ENCODE assay signal across 8 cellular contexts in genomic region chr3:179046497-179047353, GRCh38. TPM values are rescaled to one million over a fixed set of nuclear protein-coding genes. Genes with fewer than 3 reads are reported as not detected.
DNase-seq lines count a peak whose midpoint lies in the region; ATAC-seq and TF ChIP-seq lines count a peak whose summit lies in the region.

No MANE protein-coding gene starts in this region.

- H3K27ac Mint-ChIP-seq in activated CD8-positive, alpha-beta T cell treated with anti-CD3 and anti-CD28 coated beads for 36 hours = peak overlapping the region; percentile 10
- H3K27ac Mint-ChIP-seq in activated CD8-positive, alpha-beta T cell treated with anti-CD3 and anti-CD28 coated beads, Interleukin-2, amount 10 ng/mL, durations not matched to agents 7 days and 5 days = no peak overlapping the region
- peak overlapping the region; percentile 87 for H3K27ac Mint-ChIP-seq in stimulated activated memory B cell treated with anti-CD40 and anti-IgM and Interleukin-4, amounts not matched to agents 10 μg/mL and 1 μg/mL and 100 μg/mL, for 72 hours

- no peak for DNase-seq in activated CD8-positive, alpha-beta T cell treated with anti-CD3 and anti-CD28 coated beads for 36 hours
- DNase-seq in activated CD8-positive, alpha-beta T cell treated with anti-CD3 and anti-CD28 coated beads, Interleukin-2, amount 10 ng/mL, durations not matched to agents 7 days and 5 days = no peak
- DNase-seq in SHP77 (lab: John Stamatoyannopoulos, UW) (peak; percentile 66 to 68), kidney glomerular epithelial cell (lab: John Stamatoyannopoulos, UW) (no peak), SIG-M5 (lab: John Stamatoyannopoulos, UW) (no peak)
- DNase-seq in activated CD4-positive, alpha-beta T cell treated with anti-CD3 and anti-CD28 coated beads, Interleukin-2, amount 50 U/mL, for 48 hours = no peak

- H3K27me3 Mint-ChIP-seq in activated CD8-positive, alpha-beta T cell treated with anti-CD3 and anti-CD28 coated beads for 36 hours = no peaks in the 10 kb centered on the region
- no peaks in the 10 kb centered on the region for H3K27me3 Mint-ChIP-seq in activated CD8-positive, alpha-beta T cell treated with anti-CD3 and anti-CD28 coated beads, Interleukin-2, amount 10 ng/mL, durations not matched to agents 7 days and 5 days (ENCODE audit: low read depth)
- no peaks in the 10 kb centered on the region for H3K27me3 Mint-ChIP-seq in stimulated activated memory B cell treated with anti-CD40 and anti-IgM and Interleukin-4, amounts not matched to agents 10 μg/mL and 1 μg/mL and 100 μg/mL, for 72 hours

- no peak overlapping the region for H3K4me3 Mint-ChIP-seq in activated CD8-positive, alpha-beta T cell treated with anti-CD3 and anti-CD28 coated beads for 36 hours
- H3K4me3 Mint-ChIP-seq in activated CD8-positive, alpha-beta T cell treated with anti-CD3 and anti-CD28 coated beads, Interleukin-2, amount 10 ng/mL, durations not matched to agents 7 days and 5 days = no peak overlapping the region
- peak overlapping the region; percentile 74 for H3K4me3 Mint-ChIP-seq in stimulated activated memory B cell treated with anti-CD40 and anti-IgM and Interleukin-4, amounts not matched to agents 10 μg/mL and 1 μg/mL and 100 μg/mL, for 72 hours

- peaks cover 34% of the 10 kb centered on the region for H3K4me1 Mint-ChIP-seq in activated CD8-positive, alpha-beta T cell treated with anti-CD3 and anti-CD28 coated beads for 36 hours (ENCODE audit: low read depth)
- peaks cover 17% of the 10 kb centered on the region for H3K4me1 Mint-ChIP-seq in activated CD8-positive, alpha-beta T cell treated with anti-CD3 and anti-CD28 coated beads, Interleukin-2, amount 10 ng/mL, durations not matched to agents 7 days and 5 days (ENCODE audit: low read depth)
- H3K4me1 Mint-ChIP-seq in stimulated activated memory B cell treated with anti-CD40 and anti-IgM and Interleukin-4, amounts not matched to agents 10 μg/mL and 1 μg/mL and 100 μg/mL, for 72 hours = peaks cover 57% of the 10 kb centered on the region

- intact Hi-C loops in activated CD8-positive, alpha-beta T cell treated with anti-CD3 and anti-CD28 coated beads for 36 hours (cut with micrococcal nuclease) = no loop called here

- peaks cover 13% of the 10 kb centered on the region for H3K9me3 Mint-ChIP-seq in activated CD8-positive, alpha-beta T cell treated with anti-CD3 and anti-CD28 coated beads for 36 hours
- no peaks in the 10 kb centered on the region for H3K9me3 Mint-ChIP-seq in activated CD8-positive, alpha-beta T cell treated with anti-CD3 and anti-CD28 coated beads, Interleukin-2, amount 10 ng/mL, durations not matched to agents 7 days and 5 days (ENCODE audit: insufficient read depth)
- H3K9me3 Mint-ChIP-seq in stimulated activated memory B cell treated with anti-CD40 and anti-IgM and Interleukin-4, amounts not matched to agents 10 μg/mL and 1 μg/mL and 100 μg/mL, for 72 hours = peaks cover 11% of the 10 kb centered on the region

- no peak for ATAC-seq in activated CD8-positive, alpha-beta T cell treated with anti-CD3 and anti-CD28 coated beads for 36 hours
- ATAC-seq in activated CD8-positive, alpha-beta T cell treated with anti-CD3 and anti-CD28 coated beads, Interleukin-2, amount 10 ng/mL, durations not matched to agents 7 days and 5 days = no peak
- peak; percentile 82 for ATAC-seq in HG02852 (IDR thresholded peaks at IDR 0.05; ENCODE audit: unreplicated experiment)
- peak; percentile 95 for ATAC-seq in stimulated activated memory B cell treated with anti-CD40 and anti-IgM and Interleukin-4, amounts not matched to agents 10 μg/mL and 1 μg/mL and 100 μg/mL, for 72 hours

- peaks cover 21% of the 10 kb centered on the region for H3K36me3 Mint-ChIP-seq in activated CD8-positive, alpha-beta T cell treated with anti-CD3 and anti-CD28 coated beads for 36 hours (ENCODE audit: low read depth)
- H3K36me3 Mint-ChIP-seq in activated CD8-positive, alpha-beta T cell treated with anti-CD3 and anti-CD28 coated beads, Interleukin-2, amount 10 ng/mL, durations not matched to agents 7 days and 5 days (ENCODE audit: low read depth) = peaks cover 39% of the 10 kb centered on the region
- peaks cover 46% of the 10 kb centered on the region for H3K36me3 Mint-ChIP-seq in stimulated activated memory B cell treated with anti-CD40 and anti-IgM and Interleukin-4, amounts not matched to agents 10 μg/mL and 1 μg/mL and 100 μg/mL, for 72 hours

- CTCF ChIA-PET in activated CD8-positive, alpha-beta T cell treated with anti-CD3 and anti-CD28 coated beads for 36 hours (lab: Charles Lee) = interaction anchor here (1.2 kb wide), 1 partner anchor 9 kb away, joined by 5 read pairs; no protein-coding TSS in a partner anchor
- CTCF ChIA-PET in activated CD8-positive, alpha-beta T cell treated with anti-CD3 and anti-CD28 coated beads, Interleukin-2, amount 10 ng/mL, durations not matched to agents 7 days and 5 days (lab: Charles Lee) = interaction anchor here (0.6 to 1.3 kb wide), 5 partner anchors 19 to 1846 kb away, joined by 3 to 5 read pairs (median 4); no protein-coding TSS in a partner anchor

- POLR2A ChIA-PET in activated CD8-positive, alpha-beta T cell treated with anti-CD3 and anti-CD28 coated beads for 36 hours (lab: Charles Lee) = no interaction called here
- POLR2A ChIA-PET in activated CD8-positive, alpha-beta T cell treated with anti-CD3 and anti-CD28 coated beads, Interleukin-2, amount 10 ng/mL, durations not matched to agents 7 days and 5 days (lab: Charles Lee) = no interaction called here

- no peak for TF ChIP-seq CTCF in activated CD8-positive, alpha-beta T cell treated with anti-CD3 and anti-CD28 coated beads for 36 hours (IDR thresholded peaks at IDR 0.05)

RNA-seq across cellular contexts. Expression of gene ZMAT3, which starts 24.9 kb away (rescaled TPM):
- 10 to 100 TPM; 14.6 to 15.9 TPM for total RNA-seq in activated CD8-positive, alpha-beta T cell treated with anti-CD3 and anti-CD28 coated beads for 36 hours
- 10 to 100 TPM; 15.9 to 17.1 TPM for total RNA-seq in activated CD8-positive, alpha-beta T cell treated with anti-CD3 and anti-CD28 coated beads, Interleukin-2, amount 10 ng/mL, durations not matched to agents 7 days and 5 days

Comparison
In these comparisons a context has a peak if more than half of its experiments do, and no peak if none do; other contexts are left out.
1. ATAC-seq: peak in HG02852 (single experiment) and stimulated activated memory B cell treated with anti-CD40 and anti-IgM and Interleukin-4, amounts not matched to agents 10 μg/mL and 1 μg/mL and 100 μg/mL, for 72 hours (single experiment); none in activated CD8-positive, alpha-beta T cell treated with anti-CD3 and anti-CD28 coated beads for 36 hours (single experiment) and activated CD8-positive, alpha-beta T cell treated with anti-CD3 and anti-CD28 coated beads, Interleukin-2, amount 10 ng/mL, durations not matched to agents 7 days and 5 days (single experiment).
2. DNase-seq: peak in SHP77 (2 of 2); none in activated CD8-positive, alpha-beta T cell treated with anti-CD3 and anti-CD28 coated beads for 36 hours (single experiment), activated CD8-positive, alpha-beta T cell treated with anti-CD3 and anti-CD28 coated beads, Interleukin-2, amount 10 ng/mL, durations not matched to agents 7 days and 5 days (single experiment), kidney glomerular epithelial cell (single experiment), activated CD4-positive, alpha-beta T cell treated with anti-CD3 and anti-CD28 coated beads, Interleukin-2, amount 50 U/mL, for 48 hours (0 of 2) and SIG-M5 (single experiment).